In genomic region chr4:54226399-54227260, GRCh38 we compare ENCODE assay signal across 8 cellular contexts. TPM values are rescaled to one million over a fixed set of nuclear protein-coding genes. Genes with fewer than 3 reads are reported as not detected.
DNase-seq lines count a peak whose midpoint lies in the region; ATAC-seq and TF ChIP-seq lines count a peak whose summit lies in the region.

No MANE protein-coding gene starts in this region.

- H3K27me3 ChIP-seq in lung (ENCODE audit: control insufficient read depth, insufficient read depth) (peaks cover 7% of the 10 kb centered on the region), tibial nerve (peaks cover 0 to 77% of the 10 kb centered on the region in 2 donors), WERI-Rb-1 (ENCODE audit: insufficient read depth, low read depth, severe bottlenecking) (peaks cover 91% of the 10 kb centered on the region)

- CTCF ChIA-PET in activated CD8-positive, alpha-beta memory T cell treated with anti-CD3 and anti-CD28 coated beads, Interleukin-2, amount 10 ng/mL, durations not matched to agents 7 days and 5 days (lab: Charles Lee) = interaction anchor here (1.1 to 1.7 kb wide), 4 partner anchors 8 to 322 kb away, joined by 3 to 7 read pairs (median 4); no protein-coding TSS in a partner anchor

- peak; percentile 37 to 48 for TF ChIP-seq POLR2A in tibial nerve (IDR thresholded peaks at IDR 0.05)

- H3K4me1 Mint-ChIP-seq in activated CD8-positive, alpha-beta memory T cell treated with anti-CD3 and anti-CD28 coated beads, Interleukin-2, amount 10 ng/mL, durations not matched to agents 7 days and 5 days = peaks cover 28% of the 10 kb centered on the region

- H3K27me3 Mint-ChIP-seq in activated CD8-positive, alpha-beta memory T cell treated with anti-CD3 and anti-CD28 coated beads, Interleukin-2, amount 10 ng/mL, durations not matched to agents 7 days and 5 days = peaks cover 90% of the 10 kb centered on the region

- H3K9me3 ChIP-seq in lung (ENCODE audit: control insufficient read depth in 2 of 2, insufficient read depth in 1 of 2, low read length in 1 of 2) = peaks cover 0 to 3% of the 10 kb centered on the region in 2 donors
- H3K9me3 ChIP-seq in tibial nerve = no peaks in the 10 kb centered on the region
- H3K9me3 ChIP-seq in WERI-Rb-1 (ENCODE audit: severe bottlenecking) = peaks cover 2% of the 10 kb centered on the region

- TF ChIP-seq EP300 in tibial nerve (IDR thresholded peaks at IDR 0.05) = peak in 1 of 2 donors; percentile 46

- no peak overlapping the region for H3K27ac Mint-ChIP-seq in activated CD8-positive, alpha-beta memory T cell treated with anti-CD3 and anti-CD28 coated beads, Interleukin-2, amount 10 ng/mL, durations not matched to agents 7 days and 5 days

- peak overlapping the region; percentile 85 to 88 for H3K27ac ChIP-seq in coronary artery
- no peak overlapping the region for H3K27ac ChIP-seq in lung (ENCODE audit: low read depth in 1 of 2, low read length in 1 of 2)
- H3K27ac ChIP-seq in tibial nerve = peak overlapping the region in 3 of 4 donors; percentile 41 to 81 (median 73)
- H3K27ac ChIP-seq in WERI-Rb-1 = no peak overlapping the region

- no peak for DNase-seq in activated CD8-positive, alpha-beta memory T cell treated with anti-CD3 and anti-CD28 coated beads, Interleukin-2, amount 10 ng/mL, durations not matched to agents 7 days and 5 days
- DNase-seq in activated CD8-positive, alpha-beta memory T cell treated with anti-CD3 and anti-CD28 coated beads for 24 hours = no peak
- DNase-seq in coronary artery (ENCODE audit: low spot score) = no peak
- peak; percentile 41 for DNase-seq in lung (ENCODE audit: low spot score)
- peak; percentile 66 to 73 for DNase-seq in tibial nerve (ENCODE audit: low spot score in 2 of 2)
- DNase-seq in WERI-Rb-1 = no peak
- DNase-seq in glomerular visceral epithelial cell (ENCODE audit: extremely low spot score) = no peak
- DNase-seq in foreskin melanocyte = no peak

- H3K4me3 ChIP-seq in coronary artery (peak overlapping the region; percentile 81), lung (no peak overlapping the region), tibial nerve (peak overlapping the region; percentile 19 to 69 (median 32)), WERI-Rb-1 (ENCODE audit: low read depth, low read length) (no peak overlapping the region)

- H3K36me3 Mint-ChIP-seq in activated CD8-positive, alpha-beta memory T cell treated with anti-CD3 and anti-CD28 coated beads, Interleukin-2, amount 10 ng/mL, durations not matched to agents 7 days and 5 days = no peaks in the 10 kb centered on the region

- H3K4me3 Mint-ChIP-seq in activated CD8-positive, alpha-beta memory T cell treated with anti-CD3 and anti-CD28 coated beads, Interleukin-2, amount 10 ng/mL, durations not matched to agents 7 days and 5 days = peak overlapping the region; percentile 48

- no peaks in the 10 kb centered on the region for H3K9me3 Mint-ChIP-seq in activated CD8-positive, alpha-beta memory T cell treated with anti-CD3 and anti-CD28 coated beads, Interleukin-2, amount 10 ng/mL, durations not matched to agents 7 days and 5 days (ENCODE audit: low read depth)

- TF ChIP-seq CTCF in coronary artery (IDR thresholded peaks at IDR 0.05) = no peak
- no peak for TF ChIP-seq CTCF in lung (IDR thresholded peaks at IDR 0.05; ENCODE audit: control extremely low read depth, extremely low read depth)
- no peak for TF ChIP-seq CTCF in tibial nerve (IDR thresholded peaks at IDR 0.05)
- TF ChIP-seq CTCF in WERI-Rb-1 (IDR thresholded peaks at IDR 0.05; ENCODE audit: low read depth, low read length) = no peak

- H3K4me1 ChIP-seq in lung (ENCODE audit: control insufficient read depth in 2 of 2, insufficient read depth in 2 of 2, low read length in 2 of 2) = peaks cover 0 to 21% of the 10 kb centered on the region in 2 donors
- H3K4me1 ChIP-seq in tibial nerve = peaks cover 0 to 58% (median 23%) of the 10 kb centered on the region in 4 donors

- H3K36me3 ChIP-seq in lung (ENCODE audit: control insufficient read depth in 2 of 2, insufficient read depth in 2 of 2, low read length in 2 of 2) (no peaks in the 10 kb centered on the region), tibial nerve (no peaks in the 10 kb centered on the region), WERI-Rb-1 (no peaks in the 10 kb centered on the region)

- WGBS in lung, 2 donors = 2 to 4% methylated on average over 47 of the region's 47 CpGs
- WGBS in tibial nerve, 2 donors = 2 to 3% methylated on average over 38 to 44 of the region's 47 CpGs

- no peak for ATAC-seq in activated CD8-positive, alpha-beta memory T cell treated with anti-CD3 and anti-CD28 coated beads, Interleukin-2, amount 10 ng/mL, durations not matched to agents 7 days and 5 days
- peak; percentile 25 for ATAC-seq in lung (ENCODE audit: insufficient read depth, low FRiP score)

RNA-seq across cellular contexts. Expression of gene PDGFRA, which starts 2.5 kb away (rescaled TPM):
- total RNA-seq in activated CD8-positive, alpha-beta memory T cell treated with anti-CD3 and anti-CD28 coated beads, Interleukin-2, amount 10 ng/mL, durations not matched to agents 7 days and 5 days = not detected
- total RNA-seq in lung (100 to 1,000 TPM in 1 of 2 donors, 10 to 100 TPM in 1; 79.2 to 151 TPM), tibial nerve (100 to 1,000 TPM in 1 of 4 donors, 10 to 100 TPM in 3; 80.4 to 103 (median 89.4) TPM)
- 10 to 100 TPM in 1 of 2 donors, 1 to 10 TPM in 1; 8.1 to 52.1 TPM for polyA plus RNA-seq in lung

Comparison
In these comparisons a context has a peak if more than half of its experiments do, and no peak if none do; other contexts are left out.
1. DNase-seq: peak in lung (single experiment) and tibial nerve (2 of 2); none in activated CD8-positive, alpha-beta memory T cell treated with anti-CD3 and anti-CD28 coated beads, Interleukin-2, amount 10 ng/mL, durations not matched to agents 7 days and 5 days (single experiment), activated CD8-positive, alpha-beta memory T cell treated with anti-CD3 and anti-CD28 coated beads for 24 hours (single experiment), coronary artery (single experiment), WERI-Rb-1 (single experiment), glomerular visceral epithelial cell (single experiment) and foreskin melanocyte (single experiment).
2. H3K27ac ChIP-seq: peak in coronary artery (2 of 2) and tibial nerve (3 of 4); none in lung (0 of 2) and WERI-Rb-1 (single experiment).
3. H3K4me3 ChIP-seq: peak in coronary artery (single experiment) and tibial nerve (4 of 4); none in lung (single experiment) and WERI-Rb-1 (single experiment).
4. RNA of gene PDGFRA, which starts 2.5 kb away (total RNA-seq): 79.2 to 151 TPM in lung and 80.4 to 103 TPM in tibial nerve; not detected in activated CD8-positive, alpha-beta memory T cell treated with anti-CD3 and anti-CD28 coated beads, Interleukin-2, amount 10 ng/mL, durations not matched to agents 7 days and 5 days; every median in the first group is over 10 times any median in the second.